ENCODE assay signal across 25 cellular contexts in genomic region chr7:155996718-155997059, GRCh38.
A peak's percentile ranks its signal among the peaks of the same experiment; 100 is the strongest.
DNase-seq lines count a peak whose midpoint lies in the region; ATAC-seq, FAIRE-seq and TF ChIP-seq lines count a peak whose summit lies in the region.
"Had no signal": no experiment of that assay in that cellular context is flagged by ENCODE, and none has a peak within 500 bp of the region (broad histone marks: within the 10 kb centered on the region; RNA-seq: fewer than 3 reads in every experiment).

No MANE protein-coding gene starts in this region.

- POLR2A ChIA-PET in naive thymus-derived CD4-positive, alpha-beta T cell (lab: Charles Lee), result no interaction called here

- H3K4me1 ChIP-seq in left ventricle myocardium inferior, result no peaks in the 10 kb centered on the region
- H3K4me1 ChIP-seq in naive thymus-derived CD4-positive, alpha-beta T cell (ENCODE audit: control insufficient read depth in 2 of 2, insufficient read depth in 2 of 2, low read length in 2 of 2), result peaks cover 0 to 54% of the 10 kb centered on the region in 2 donors
- H3K4me1 ChIP-seq: SJSA1 had no signal

- TF ChIP-seq CTCF in left ventricle myocardium inferior (IDR thresholded peaks at IDR 0.05; ENCODE audit: borderline replicate concordance), result no peak

- intact Hi-C loops in cardiac septum (cut with DNase I), result no loop called here
- intact Hi-C loops in left ventricle myocardium inferior (cut with micrococcal nuclease), result no loop called here
- intact Hi-C loops in naive thymus-derived CD4-positive, alpha-beta T cell (cut with micrococcal nuclease), result loop anchor here in 1 of 2 donors (1.0 to 5.0 kb wide), 2 partner anchors 46 to 100 kb away; no protein-coding TSS in a partner anchor

- H3K4me3 Mint-ChIP-seq in naive thymus-derived CD4-positive, alpha-beta T cell, result peak overlapping the region; percentile 58 to 99 (median 80)
- H3K4me3 Mint-ChIP-seq: IgD-negative memory B cell had no signal

- no peaks in the 10 kb centered on the region for H3K36me3 Mint-ChIP-seq in naive thymus-derived CD4-positive, alpha-beta T cell
- H3K36me3 Mint-ChIP-seq: CD4-positive, CD25-positive, alpha-beta regulatory T cell; IgD-negative memory B cell; natural killer cell treated with Interleukin-12 subunit alpha and Interleukin-12 subunit beta and Interleukin-15 and Interleukin-18, amount 100 ng/mL, for 72 hours; T-cell had no signal

- no peaks in the 10 kb centered on the region for H3K9me3 ChIP-seq in left ventricle myocardium inferior (replicated peaks)
- no peaks in the 10 kb centered on the region for H3K9me3 ChIP-seq in naive thymus-derived CD4-positive, alpha-beta T cell (ENCODE audit: control insufficient read depth in 2 of 3, low read length in 3 of 3)
- H3K9me3 ChIP-seq: SJSA1, vagina had no signal

- peaks cover 27 to 74% (median 67%) of the 10 kb centered on the region in 7 donors for H3K4me1 Mint-ChIP-seq in naive thymus-derived CD4-positive, alpha-beta T cell

- no peak overlapping the region for H3K4me3 ChIP-seq in left ventricle myocardium inferior
- no peak overlapping the region for H3K4me3 ChIP-seq in naive thymus-derived CD4-positive, alpha-beta T cell (ENCODE audit: low read length)
- H3K4me3 ChIP-seq: SJSA1, vagina had no signal

- no peak for FAIRE-seq in HTR-8/SVneo (lab: Jason Lieb, UNC)
- FAIRE-seq: GM12892, TTC549 had no signal

- DNase-seq in cardiac septum (ENCODE audit: low spot score) (peak; percentile 65), left ventricle myocardium inferior (no peak), NAMALWA (ENCODE audit: low spot score) (peak; percentile 13), occipital lobe (lab: John Stamatoyannopoulos, UW) (no peak), HK-2 (ENCODE audit: unreplicated experiment) (no peak), HTR-8/SVneo (ENCODE audit: insufficient read length, low spot score) (no peak)
- peak; percentile 51 for DNase-seq in activated CD8-positive, alpha-beta memory T cell treated with anti-CD3 and anti-CD28 coated beads, Interleukin-2, amount 50 U/mL, for 48 hours
- no peak for DNase-seq in naive thymus-derived CD4-positive, alpha-beta T cell
- DNase-seq: activated effector memory CD4-positive, alpha-beta T cell treated with anti-CD3 and anti-CD28 coated beads, Interleukin-2, amount 50 U/mL, for 16 hours; amygdala; CD4-positive, CD25-positive, alpha-beta regulatory T cell; midbrain; NCI-H1092; NCI-H187 treated with DMSO at 0.1 percent for 48 hours; NCI-H2171 treated with DMSO at 0.1 percent for 48 hours; stimulated activated naive CD4-positive, alpha-beta T cell treated with Interleukin-2 at 50 U/mL for 16 hours; T-cell had no signal

- no peak overlapping the region for H3K27ac Mint-ChIP-seq in naive thymus-derived CD4-positive, alpha-beta T cell
- H3K27ac Mint-ChIP-seq: CD4-positive, CD25-positive, alpha-beta regulatory T cell; IgD-negative memory B cell; natural killer cell treated with Interleukin-12 subunit alpha and Interleukin-12 subunit beta and Interleukin-15 and Interleukin-18, amount 100 ng/mL, for 72 hours had no signal

- CTCF ChIA-PET in naive thymus-derived CD4-positive, alpha-beta T cell (lab: Charles Lee), result no interaction called here

- H3K27ac ChIP-seq in left ventricle myocardium inferior (replicated peaks), result no peak overlapping the region
- H3K27ac ChIP-seq in naive thymus-derived CD4-positive, alpha-beta T cell (ENCODE audit: low read depth, low read length), result no peak overlapping the region
- H3K27ac ChIP-seq: epithelial cell of prostate, SJSA1, vagina had no signal

- peaks cover 48% of the 10 kb centered on the region for H3K27me3 ChIP-seq in left ventricle myocardium inferior (ENCODE audit: low read depth)
- no peaks in the 10 kb centered on the region for H3K27me3 ChIP-seq in naive thymus-derived CD4-positive, alpha-beta T cell (ENCODE audit: control insufficient read depth in 2 of 2, insufficient read depth in 2 of 2, low read length in 2 of 2)
- H3K27me3 ChIP-seq: vagina had no signal

- H3K36me3 ChIP-seq in left ventricle myocardium inferior, result no peaks in the 10 kb centered on the region
- H3K36me3 ChIP-seq in naive thymus-derived CD4-positive, alpha-beta T cell (ENCODE audit: control insufficient read depth in 2 of 3, insufficient read depth in 3 of 3, low read length in 3 of 3), result no peaks in the 10 kb centered on the region
- H3K36me3 ChIP-seq: SJSA1, vagina had no signal

- H3K9me3 Mint-ChIP-seq in naive thymus-derived CD4-positive, alpha-beta T cell, result peaks cover 0 to 3% (median 0%) of the 10 kb centered on the region in 11 donors
- H3K9me3 Mint-ChIP-seq: CD4-positive, CD25-positive, alpha-beta regulatory T cell; natural killer cell treated with Interleukin-12 subunit alpha and Interleukin-12 subunit beta and Interleukin-15 and Interleukin-18, amount 100 ng/mL, for 72 hours; T-cell had no signal

- H3K27me3 Mint-ChIP-seq in naive thymus-derived CD4-positive, alpha-beta T cell, result peaks cover 0 to 47% (median 13%) of the 10 kb centered on the region in 5 donors

- ATAC-seq in naive thymus-derived CD4-positive, alpha-beta T cell, result no peak
- ATAC-seq: activated CD4-positive, CD25-positive, alpha-beta regulatory T cell treated with anti-CD3 and anti-CD28 coated beads, Interleukin-2, amount 50 U/mL, for 24 hours; natural killer cell treated with Interleukin-12 subunit alpha and Interleukin-12 subunit beta and Interleukin-15 and Interleukin-18, amount 100 ng/mL, for 72 hours had no signal

Comparison
In these comparisons a context has a peak if more than half of its experiments do, and no peak if none do; other contexts are left out.
1. DNase-seq: peak in cardiac septum (single experiment), NAMALWA (single experiment) and activated CD8-positive, alpha-beta memory T cell treated with anti-CD3 and anti-CD28 coated beads, Interleukin-2, amount 50 U/mL, for 48 hours (single experiment); none in left ventricle myocardium inferior (single experiment), naive thymus-derived CD4-positive, alpha-beta T cell (0 of 9), occipital lobe (single experiment), HK-2 (single experiment) and HTR-8/SVneo (single experiment).